Comparison of ENCODE assay signal across 11 cellular contexts in the genomic region with DNA sequence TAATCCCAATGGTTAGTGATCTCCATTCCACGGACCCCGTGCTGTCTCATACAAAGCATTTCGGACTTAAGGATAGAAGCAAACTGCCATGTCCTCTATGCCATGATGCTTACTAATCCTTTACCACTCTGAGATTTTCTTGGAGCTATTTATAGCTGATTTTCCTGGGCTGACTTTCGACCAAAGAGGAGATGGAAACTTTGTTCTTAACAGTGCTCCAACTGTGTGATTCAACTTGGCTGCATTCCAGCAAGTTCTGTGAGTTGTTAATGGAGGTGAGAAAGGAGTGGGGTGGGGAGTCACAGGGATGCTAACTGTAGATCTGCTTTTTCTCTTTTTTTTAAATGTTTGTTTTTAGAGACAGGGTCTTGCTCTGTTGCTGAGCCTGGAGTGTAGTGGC. TPM values are rescaled to one million over a fixed set of nuclear protein-coding genes. Genes with fewer than 3 reads are reported as not detected.
DNase-seq lines count a peak whose midpoint lies in the region.
"Had no signal": no experiment of that assay in that cellular context is flagged by ENCODE, and none has a peak within 500 bp of the region (broad histone marks: within the 10 kb centered on the region; RNA-seq: fewer than 3 reads in every experiment).

No MANE protein-coding gene starts in this region.

- H3K36me3 ChIP-seq in stomach smooth muscle (ENCODE audit: control insufficient read depth in 2 of 2, insufficient read depth in 2 of 2, low read length in 2 of 2) = no peaks in the 10 kb centered on the region

- peaks cover 9% of the 10 kb centered on the region for H3K4me1 ChIP-seq in stomach smooth muscle (ENCODE audit: control insufficient read depth, insufficient read depth, low read length)

- H3K27me3 ChIP-seq in stomach smooth muscle (ENCODE audit: control insufficient read depth in 1 of 2, insufficient read depth in 2 of 2, low read length in 2 of 2) = no peaks in the 10 kb centered on the region

- peak overlapping the region; percentile 17 to 50 for H3K4me3 ChIP-seq in stomach smooth muscle (ENCODE audit: low read length in 2 of 2)

- H3K9me3 ChIP-seq in stomach smooth muscle (ENCODE audit: control insufficient read depth in 2 of 2, low read length in 2 of 2) = no peaks in the 10 kb centered on the region

- peak overlapping the region in 1 of 2 donors; percentile 10 for H3K9ac ChIP-seq in stomach smooth muscle (ENCODE audit: low read length in 2 of 2)

- DNase-seq in NCI-H1105 treated with DMSO at 0.1 percent for 48 hours (lab: John Stamatoyannopoulos, UW) = peak; percentile 17
- no peak for DNase-seq in NCI-H1105 (lab: John Stamatoyannopoulos, UW)
- peak; percentile 34 for DNase-seq in RKO (ENCODE audit: low spot score)
- peak; percentile 47 for DNase-seq in fibroblast of peridontal ligament (ENCODE audit: extremely low read depth)
- no peak for DNase-seq in dedifferentiated amniotic fluid mesenchymal stem cell (ENCODE audit: extremely low spot score)
- no peak for DNase-seq in mesenteric fat pad (ENCODE audit: low spot score)
- DNase-seq in iPS-NIHi11 (ENCODE audit: low spot score) = no peak
- DNase-seq: activated CD4-positive, alpha-beta T cell treated with anti-CD3 and anti-CD28 coated beads, Interleukin-2, amount 50 U/mL, for 4 hours; anterior cingulate cortex; NCI-H1048 had no signal

- H3K27ac ChIP-seq in stomach smooth muscle (ENCODE audit: low read length) = peak overlapping the region; percentile 42

RNA-seq across cellular contexts. Expression of gene EPCAM, which starts 11.6 kb away (rescaled TPM):
- 1.4 TPM for total RNA-seq in mesenteric fat pad

RNA-seq across cellular contexts. Expression of gene MSH2, which starts 45.5 kb away (rescaled TPM):
- total RNA-seq in mesenteric fat pad = 8.3 TPM

Comparison
In these comparisons a context has a peak if more than half of its experiments do, and no peak if none do; other contexts are left out.
1. DNase-seq: peak in NCI-H1105 treated with DMSO at 0.1 percent for 48 hours (single experiment), RKO (single experiment) and fibroblast of peridontal ligament (single experiment); none in NCI-H1105 (single experiment), dedifferentiated amniotic fluid mesenchymal stem cell (single experiment), mesenteric fat pad (single experiment) and iPS-NIHi11 (single experiment).